1 cellular context compared by ENCODE assay signal in genomic region chr6:36594029-36594815, GRCh38.
A peak's percentile ranks its signal among the peaks of the same experiment; 100 is the strongest.
TF ChIP-seq lines count a peak whose summit lies in the region.

Gene SRSF3 (plus strand): TSS chr6:36594362. CDS start chr6:36596763, 2,401 bp downstream.

TF ChIP-seq in WTC11, 78 proteins besides CTCF, POLR2A, EP300 and RAD21 (continued from another document):
- TF ChIP-seq ZBTB43 (CRISPR knock-in tag; IDR thresholded peaks at IDR 0.05) (no peak), AR (CRISPR knock-in tag; IDR thresholded peaks at IDR 0.05) (peak; percentile 41; the same call in 1 of the 2 replicates), GABPB1 (CRISPR knock-in tag; IDR thresholded peaks at IDR 0.05) (peak; percentile 38), TP53 (CRISPR knock-in tag; IDR thresholded peaks at IDR 0.05) (no peak), NFE2L1 (CRISPR knock-in tag; IDR thresholded peaks at IDR 0.05) (peak; percentile 47; the same call in 1 of the 2 replicates), CREB1 (CRISPR knock-in tag; IDR thresholded peaks at IDR 0.05) (peak; percentile 74), CREM (CRISPR knock-in tag; IDR thresholded peaks at IDR 0.05) (peak; percentile 61; the same call in 1 of the 2 replicates), STAT6 (CRISPR knock-in tag; conservative IDR thresholded peaks at IDR 0.05; ENCODE audit: low read depth) (no peak), FOXK1 (CRISPR knock-in tag; IDR thresholded peaks at IDR 0.05) (peak; percentile 79), RORB (CRISPR knock-in tag; IDR thresholded peaks at IDR 0.05) (peak; percentile 69; the same call in 1 of the 2 replicates), MAX (CRISPR knock-in tag; IDR thresholded peaks at IDR 0.05) (peak; percentile 81), ESRRA (CRISPR knock-in tag; IDR thresholded peaks at IDR 0.05; ENCODE audit: borderline replicate concordance) (no peak), ZMAT4 (CRISPR knock-in tag; IDR thresholded peaks at IDR 0.05) (peak; percentile 90), ZNF232 (CRISPR knock-in tag; IDR thresholded peaks at IDR 0.05) (peak; percentile 77; the same call in 1 of the 2 replicates), ELF4 (CRISPR knock-in tag; IDR thresholded peaks at IDR 0.05; ENCODE audit: low read depth) (no peak), TEAD1 (CRISPR knock-in tag; IDR thresholded peaks at IDR 0.05) (peak; percentile 95), SMAD4 (CRISPR knock-in tag; IDR thresholded peaks at IDR 0.05) (peak; percentile 25; the same call in 1 of the 2 replicates), TCF7 (CRISPR knock-in tag; IDR thresholded peaks at IDR 0.05; ENCODE audit: low read depth) (no peak), HMGXB4 (CRISPR knock-in tag; IDR thresholded peaks at IDR 0.05) (peak; percentile 70; the same call in 1 of the 2 replicates), ETV6 (CRISPR knock-in tag; IDR thresholded peaks at IDR 0.05) (peak; percentile 86), ATF2 (CRISPR knock-in tag; IDR thresholded peaks at IDR 0.05; ENCODE audit: borderline replicate concordance, low read depth) (no peak), SMAD3 (CRISPR knock-in tag; IDR thresholded peaks at IDR 0.05; ENCODE audit: borderline replicate concordance) (peak; percentile 88; the same call in 1 of the 2 replicates), ARID4B (CRISPR knock-in tag; IDR thresholded peaks at IDR 0.05; ENCODE audit: borderline replicate concordance) (no peak; the same call in 1 of the 2 replicates), USF1 (CRISPR knock-in tag; IDR thresholded peaks at IDR 0.05) (peak; percentile 89), PRRX2 (CRISPR knock-in tag; IDR thresholded peaks at IDR 0.05) (peak; percentile 66; the same call in 1 of the 2 replicates), RELA (CRISPR knock-in tag; IDR thresholded peaks at IDR 0.05; ENCODE audit: borderline replicate concordance) (no peak), ZNF532 (CRISPR knock-in tag; IDR thresholded peaks at IDR 0.05; ENCODE audit: borderline replicate concordance) (0 out of 2 replicates have a peak, but pooled peaks have one; percentile 32), ZBTB21 (CRISPR knock-in tag; IDR thresholded peaks at IDR 0.05; ENCODE audit: borderline replicate concordance) (no peak), MYBL2 (CRISPR knock-in tag; IDR thresholded peaks at IDR 0.05) (peak; percentile 74; the same call in 1 of the 2 replicates)
